ENCODE assay signal across 8 cellular contexts in genomic region chr20:62972270-62973032, GRCh38. TPM values are rescaled to one million over a fixed set of nuclear protein-coding genes. Genes with fewer than 3 reads are reported as not detected.
A peak's percentile ranks its signal among the peaks of the same experiment; 100 is the strongest.
DNase-seq lines count a peak whose midpoint lies in the region; ATAC-seq, FAIRE-seq and TF ChIP-seq lines count a peak whose summit lies in the region.

No MANE protein-coding gene starts in this region.

- H3K27ac ChIP-seq in left ventricle myocardium inferior (replicated peaks) (no peak overlapping the region), psoas muscle (no peak overlapping the region)

- peak; percentile 95 to 99 (median 98) for ATAC-seq in psoas muscle

- no peak overlapping the region for H3K9ac ChIP-seq in adipocyte (ENCODE audit: low read length)

- H3K4me1 ChIP-seq in adipocyte (ENCODE audit: control insufficient read depth, insufficient read depth, low read length) (peaks cover 4% of the 10 kb centered on the region), left ventricle myocardium inferior (peaks cover 15% of the 10 kb centered on the region), psoas muscle (no peaks in the 10 kb centered on the region)

- WGBS in psoas muscle, 3 donors = 3 to 4% (median 3%) methylated on average over 37 to 45 of the region's 45 CpGs

- intact Hi-C loops in left ventricle myocardium inferior (cut with micrococcal nuclease) (no loop called here), psoas muscle (cut with DNase I) (loop anchor here (1.0 kb wide), 2 partner anchors 36 to 37 kb away; no protein-coding TSS in a partner anchor)

- H3K36me3 ChIP-seq in adipocyte (ENCODE audit: control insufficient read depth, insufficient read depth, low read length, severe bottlenecking) (no peaks in the 10 kb centered on the region), left ventricle myocardium inferior (no peaks in the 10 kb centered on the region), psoas muscle (ENCODE audit: insufficient read depth in 1 of 2, low read depth in 1 of 2) (no peaks in the 10 kb centered on the region)

- H3K9me3 ChIP-seq in adipocyte (ENCODE audit: control insufficient read depth, low read length) (no peaks in the 10 kb centered on the region), left ventricle myocardium inferior (replicated peaks) (no peaks in the 10 kb centered on the region), psoas muscle (no peaks in the 10 kb centered on the region)

- DNase-seq in DMS153 (lab: John Stamatoyannopoulos, UW) (peak; percentile 66), GOT3 (lab: John Stamatoyannopoulos, UW) (peak; percentile 69), NCI-H128 (lab: John Stamatoyannopoulos, UW; ENCODE audit: unreplicated experiment) (peak; percentile 71), T-helper 1 cell (peak; percentile 65 to 82 (median 77)), adipocyte (ENCODE audit: low read depth) (peak; percentile 94), left ventricle myocardium inferior (peak; percentile 84), psoas muscle (peak; percentile 86 to 92), urothelium cell line (ENCODE audit: low spot score) (peak; percentile 98)

- peak; percentile 98 for FAIRE-seq in urothelium cell line (lab: Jason Lieb, UNC)

- TF ChIP-seq CTCF in left ventricle myocardium inferior (IDR thresholded peaks at IDR 0.05; ENCODE audit: borderline replicate concordance) (peak; percentile 86), psoas muscle (IDR thresholded peaks at IDR 0.05) (peak; percentile 85)

- H3K4me3 ChIP-seq in adipocyte (ENCODE audit: low read length) (no peak overlapping the region), left ventricle myocardium inferior (peak overlapping the region; percentile 59), psoas muscle (peak overlapping the region; percentile 34)

- peaks cover 59% of the 10 kb centered on the region for H3K27me3 ChIP-seq in adipocyte (replicated peaks; ENCODE audit: control insufficient read depth, insufficient read depth, low read length)
- peaks cover 88% of the 10 kb centered on the region for H3K27me3 ChIP-seq in left ventricle myocardium inferior (ENCODE audit: low read depth)
- H3K27me3 ChIP-seq in psoas muscle (ENCODE audit: insufficient read depth in 3 of 3, low read length in 2 of 3) = peaks cover 0 to 88% (median 23%) of the 10 kb centered on the region in 3 donors

RNA-seq across cellular contexts. Expression of gene SLC17A9, which starts 19.9 kb away (rescaled TPM):
- total RNA-seq in left ventricle myocardium inferior (0.47 TPM), psoas muscle (1 to 10 TPM in 1 of 4 donors, under 1 TPM in 3; 0.32 to 1.0 (median 0.92) TPM)
- polyA plus RNA-seq in psoas muscle = under 1 TPM; 0.59 to 0.88 (median 0.69) TPM

RNA-seq across cellular contexts. Expression of gene BHLHE23, which starts 34.3 kb away (rescaled TPM):
- total RNA-seq in left ventricle myocardium inferior (not detected), psoas muscle (not detected)
- not detected for polyA plus RNA-seq in psoas muscle

RNA-seq across cellular contexts. Expression of gene GID8, which starts 34.5 kb away (rescaled TPM):
- total RNA-seq in left ventricle myocardium inferior = 16.2 TPM
- total RNA-seq in psoas muscle = 10 to 100 TPM; 12.8 to 14.9 (median 14.3) TPM
- polyA plus RNA-seq in psoas muscle = 10 to 100 TPM in 2 of 3 donors, 1 to 10 TPM in 1; 7.3 to 15.9 (median 14.2) TPM

RNA-seq across cellular contexts. Expression of gene DIDO1, which starts 46.1 kb away (rescaled TPM):
- 37.0 TPM for total RNA-seq in left ventricle myocardium inferior
- total RNA-seq in psoas muscle = 10 to 100 TPM; 23.0 to 32.4 (median 27.9) TPM
- polyA plus RNA-seq in psoas muscle = 10 to 100 TPM in 2 of 3 donors, 1 to 10 TPM in 1; 10.0 to 23.9 (median 12.7) TPM
